In the genomic region with DNA sequence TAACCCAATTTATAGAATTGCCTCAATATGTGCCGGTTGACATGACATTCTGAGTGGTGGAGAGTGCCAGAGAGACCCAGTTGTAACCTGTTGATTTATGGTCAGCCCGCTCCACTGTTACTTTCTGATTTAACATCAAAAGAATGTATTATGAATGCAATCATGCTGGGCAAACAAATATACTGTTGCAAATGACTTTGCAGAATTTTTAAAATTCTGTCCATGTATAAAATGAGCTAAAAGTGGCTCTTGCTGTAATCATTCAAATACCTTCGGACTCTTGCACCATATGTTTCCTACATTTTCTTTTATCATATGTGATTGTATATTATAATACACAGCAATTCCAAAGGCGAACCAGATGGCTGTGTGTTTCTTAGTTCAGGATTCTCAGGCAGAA, we compare ENCODE assay signal across 2 cellular contexts.
TF ChIP-seq lines count a peak whose summit lies in the region.

No MANE protein-coding gene starts in this region.

TF ChIP-seq in SK-N-SH treated with all-trans-retinoic acid at 6 μM for 48 hours, 23 proteins besides CTCF, POLR2A, EP300 and RAD21 (continued from another document):
- TF ChIP-seq, protein P1, sequence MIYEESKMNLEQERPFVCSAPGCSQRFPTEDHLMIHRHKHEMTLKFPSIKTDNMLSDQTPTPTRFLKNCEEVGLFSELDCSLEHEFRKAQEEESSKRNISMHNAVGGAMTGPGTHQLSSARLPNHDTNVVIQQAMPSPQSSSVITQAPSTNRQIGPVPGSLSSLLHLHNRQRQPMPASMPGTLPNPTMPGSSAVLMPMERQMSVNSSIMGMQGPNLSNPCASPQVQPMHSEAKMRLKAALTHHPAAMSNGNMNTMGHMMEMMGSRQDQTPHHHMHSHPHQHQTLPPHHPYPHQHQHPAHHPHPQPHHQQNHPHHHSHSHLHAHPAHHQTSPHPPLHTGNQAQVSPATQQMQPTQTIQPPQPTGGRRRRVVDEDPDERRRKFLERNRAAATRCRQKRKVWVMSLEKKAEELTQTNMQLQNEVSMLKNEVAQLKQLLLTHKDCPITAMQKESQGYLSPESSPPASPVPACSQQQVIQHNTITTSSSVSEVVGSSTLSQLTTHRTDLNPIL (CRISPR knock-in tag; IDR thresholded peaks at IDR 0.05; ENCODE audit: low read depth): no peak
- TF ChIP-seq, protein P2, sequence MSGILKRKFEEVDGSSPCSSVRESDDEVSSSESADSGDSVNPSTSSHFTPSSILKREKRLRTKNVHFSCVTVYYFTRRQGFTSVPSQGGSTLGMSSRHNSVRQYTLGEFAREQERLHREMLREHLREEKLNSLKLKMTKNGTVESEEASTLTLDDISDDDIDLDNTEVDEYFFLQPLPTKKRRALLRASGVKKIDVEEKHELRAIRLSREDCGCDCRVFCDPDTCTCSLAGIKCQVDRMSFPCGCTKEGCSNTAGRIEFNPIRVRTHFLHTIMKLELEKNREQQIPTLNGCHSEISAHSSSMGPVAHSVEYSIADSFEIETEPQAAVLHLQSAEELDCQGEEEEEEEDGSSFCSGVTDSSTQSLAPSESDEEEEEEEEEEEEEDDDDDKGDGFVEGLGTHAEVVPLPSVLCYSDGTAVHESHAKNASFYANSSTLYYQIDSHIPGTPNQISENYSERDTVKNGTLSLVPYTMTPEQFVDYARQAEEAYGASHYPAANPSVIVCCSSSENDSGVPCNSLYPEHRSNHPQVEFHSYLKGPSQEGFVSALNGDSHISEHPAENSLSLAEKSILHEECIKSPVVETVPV (CRISPR knock-in tag; IDR thresholded peaks at IDR 0.05): no peak
- peak; percentile 26; the same call in 1 of the 2 replicates for TF ChIP-seq ISL1 (CRISPR knock-in tag; IDR thresholded peaks at IDR 0.05)

TF ChIP-seq in SK-N-SH, 30 proteins besides CTCF, POLR2A, EP300 and RAD21 (continued from another document):
- no peak for TF ChIP-seq MXI1 (IDR thresholded peaks at IDR 0.05; ENCODE audit: low read depth, low read length)
- TF ChIP-seq YY1 (IDR thresholded peaks at IDR 0.05; ENCODE audit: low read depth): no peak
- no peak for TF ChIP-seq CHD2 (IDR thresholded peaks at IDR 0.05; ENCODE audit: low read length, partially characterized antibody)
- TF ChIP-seq SMC3 (IDR thresholded peaks at IDR 0.05; ENCODE audit: low read depth, low read length): no peak
- no peak for TF ChIP-seq IRF3 (IDR thresholded peaks at IDR 0.05; ENCODE audit: low read depth, low read length)
